ENCODE assay signal across 1 cellular context in the genomic region with DNA sequence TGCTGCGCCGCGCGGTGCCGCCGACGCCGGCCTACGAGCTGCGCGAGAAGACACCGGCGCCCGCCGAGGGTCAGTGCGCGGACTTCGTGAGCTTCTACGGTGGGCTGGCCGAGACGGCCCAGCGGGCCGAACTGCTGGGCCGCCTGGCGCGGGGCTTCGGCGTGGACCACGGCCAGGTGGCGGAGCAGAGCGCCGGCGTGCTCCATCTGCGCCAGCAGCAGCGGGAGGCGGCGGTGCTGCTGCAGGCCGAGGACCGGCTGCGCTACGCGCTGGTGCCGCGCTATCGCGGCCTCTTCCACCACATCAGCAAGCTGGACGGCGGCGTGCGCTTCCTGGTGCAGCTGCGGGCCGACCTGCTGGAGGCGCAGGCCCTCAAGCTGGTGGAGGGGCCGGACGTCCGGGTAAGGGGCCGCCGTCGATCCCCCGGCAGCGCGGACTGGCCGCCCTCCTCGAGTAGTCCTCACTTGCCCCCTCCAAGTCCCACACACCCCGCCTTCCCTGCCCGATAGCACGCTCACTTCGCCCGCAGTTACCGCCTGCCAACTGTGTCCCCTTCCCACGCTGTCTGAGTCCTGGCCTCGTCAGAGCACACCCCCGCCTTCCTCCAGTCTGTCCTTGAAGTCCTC.
TF ChIP-seq lines count a peak whose summit lies in the region.

No MANE protein-coding gene starts in this region.

TF ChIP-seq in K562, 482 proteins besides CTCF, POLR2A, EP300 and RAD21 (continued from another document):
- TF ChIP-seq, protein P1, sequence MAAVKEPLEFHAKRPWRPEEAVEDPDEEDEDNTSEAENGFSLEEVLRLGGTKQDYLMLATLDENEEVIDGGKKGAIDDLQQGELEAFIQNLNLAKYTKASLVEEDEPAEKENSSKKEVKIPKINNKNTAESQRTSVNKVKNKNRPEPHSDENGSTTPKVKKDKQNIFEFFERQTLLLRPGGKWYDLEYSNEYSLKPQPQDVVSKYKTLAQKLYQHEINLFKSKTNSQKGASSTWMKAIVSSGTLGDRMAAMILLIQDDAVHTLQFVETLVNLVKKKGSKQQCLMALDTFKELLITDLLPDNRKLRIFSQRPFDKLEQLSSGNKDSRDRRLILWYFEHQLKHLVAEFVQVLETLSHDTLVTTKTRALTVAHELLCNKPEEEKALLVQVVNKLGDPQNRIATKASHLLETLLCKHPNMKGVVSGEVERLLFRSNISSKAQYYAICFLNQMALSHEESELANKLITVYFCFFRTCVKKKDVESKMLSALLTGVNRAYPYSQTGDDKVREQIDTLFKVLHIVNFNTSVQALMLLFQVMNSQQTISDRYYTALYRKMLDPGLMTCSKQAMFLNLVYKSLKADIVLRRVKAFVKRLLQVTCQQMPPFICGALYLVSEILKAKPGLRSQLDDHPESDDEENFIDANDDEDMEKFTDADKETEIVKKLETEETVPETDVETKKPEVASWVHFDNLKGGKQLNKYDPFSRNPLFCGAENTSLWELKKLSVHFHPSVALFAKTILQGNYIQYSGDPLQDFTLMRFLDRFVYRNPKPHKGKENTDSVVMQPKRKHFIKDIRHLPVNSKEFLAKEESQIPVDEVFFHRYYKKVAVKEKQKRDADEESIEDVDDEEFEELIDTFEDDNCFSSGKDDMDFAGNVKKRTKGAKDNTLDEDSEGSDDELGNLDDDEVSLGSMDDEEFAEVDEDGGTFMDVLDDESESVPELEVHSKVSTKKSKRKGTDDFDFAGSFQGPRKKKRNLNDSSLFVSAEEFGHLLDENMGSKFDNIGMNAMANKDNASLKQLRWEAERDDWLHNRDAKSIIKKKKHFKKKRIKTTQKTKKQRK (IDR thresholded peaks at IDR 0.05; ENCODE audit: borderline replicate concordance, low read depth, low read length): no peak
- TF ChIP-seq, protein P2, sequence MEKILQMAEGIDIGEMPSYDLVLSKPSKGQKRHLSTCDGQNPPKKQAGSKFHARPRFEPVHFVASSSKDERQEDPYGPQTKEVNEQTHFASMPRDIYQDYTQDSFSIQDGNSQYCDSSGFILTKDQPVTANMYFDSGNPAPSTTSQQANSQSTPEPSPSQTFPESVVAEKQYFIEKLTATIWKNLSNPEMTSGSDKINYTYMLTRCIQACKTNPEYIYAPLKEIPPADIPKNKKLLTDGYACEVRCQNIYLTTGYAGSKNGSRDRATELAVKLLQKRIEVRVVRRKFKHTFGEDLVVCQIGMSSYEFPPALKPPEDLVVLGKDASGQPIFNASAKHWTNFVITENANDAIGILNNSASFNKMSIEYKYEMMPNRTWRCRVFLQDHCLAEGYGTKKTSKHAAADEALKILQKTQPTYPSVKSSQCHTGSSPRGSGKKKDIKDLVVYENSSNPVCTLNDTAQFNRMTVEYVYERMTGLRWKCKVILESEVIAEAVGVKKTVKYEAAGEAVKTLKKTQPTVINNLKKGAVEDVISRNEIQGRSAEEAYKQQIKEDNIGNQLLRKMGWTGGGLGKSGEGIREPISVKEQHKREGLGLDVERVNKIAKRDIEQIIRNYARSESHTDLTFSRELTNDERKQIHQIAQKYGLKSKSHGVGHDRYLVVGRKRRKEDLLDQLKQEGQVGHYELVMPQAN (IDR thresholded peaks at IDR 0.05; ENCODE audit: borderline replicate concordance): no peak
- no peak for TF ChIP-seq HNRNPH1 (optimal IDR thresholded peaks at IDR 0.05; ENCODE audit: low read depth, low read length)
- TF ChIP-seq, protein P3, sequence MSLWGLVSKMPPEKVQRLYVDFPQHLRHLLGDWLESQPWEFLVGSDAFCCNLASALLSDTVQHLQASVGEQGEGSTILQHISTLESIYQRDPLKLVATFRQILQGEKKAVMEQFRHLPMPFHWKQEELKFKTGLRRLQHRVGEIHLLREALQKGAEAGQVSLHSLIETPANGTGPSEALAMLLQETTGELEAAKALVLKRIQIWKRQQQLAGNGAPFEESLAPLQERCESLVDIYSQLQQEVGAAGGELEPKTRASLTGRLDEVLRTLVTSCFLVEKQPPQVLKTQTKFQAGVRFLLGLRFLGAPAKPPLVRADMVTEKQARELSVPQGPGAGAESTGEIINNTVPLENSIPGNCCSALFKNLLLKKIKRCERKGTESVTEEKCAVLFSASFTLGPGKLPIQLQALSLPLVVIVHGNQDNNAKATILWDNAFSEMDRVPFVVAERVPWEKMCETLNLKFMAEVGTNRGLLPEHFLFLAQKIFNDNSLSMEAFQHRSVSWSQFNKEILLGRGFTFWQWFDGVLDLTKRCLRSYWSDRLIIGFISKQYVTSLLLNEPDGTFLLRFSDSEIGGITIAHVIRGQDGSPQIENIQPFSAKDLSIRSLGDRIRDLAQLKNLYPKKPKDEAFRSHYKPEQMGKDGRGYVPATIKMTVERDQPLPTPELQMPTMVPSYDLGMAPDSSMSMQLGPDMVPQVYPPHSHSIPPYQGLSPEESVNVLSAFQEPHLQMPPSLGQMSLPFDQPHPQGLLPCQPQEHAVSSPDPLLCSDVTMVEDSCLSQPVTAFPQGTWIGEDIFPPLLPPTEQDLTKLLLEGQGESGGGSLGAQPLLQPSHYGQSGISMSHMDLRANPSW (CRISPR knock-in tag; IDR thresholded peaks at IDR 0.05): no peak
- TF ChIP-seq L3MBTL2 (IDR thresholded peaks at IDR 0.05): peak; percentile 89
- no peak for TF ChIP-seq SMARCC2 (IDR thresholded peaks at IDR 0.05; ENCODE audit: low read depth)
- TF ChIP-seq ARID1B (IDR thresholded peaks at IDR 0.05): no peak
- TF ChIP-seq, protein P4, sequence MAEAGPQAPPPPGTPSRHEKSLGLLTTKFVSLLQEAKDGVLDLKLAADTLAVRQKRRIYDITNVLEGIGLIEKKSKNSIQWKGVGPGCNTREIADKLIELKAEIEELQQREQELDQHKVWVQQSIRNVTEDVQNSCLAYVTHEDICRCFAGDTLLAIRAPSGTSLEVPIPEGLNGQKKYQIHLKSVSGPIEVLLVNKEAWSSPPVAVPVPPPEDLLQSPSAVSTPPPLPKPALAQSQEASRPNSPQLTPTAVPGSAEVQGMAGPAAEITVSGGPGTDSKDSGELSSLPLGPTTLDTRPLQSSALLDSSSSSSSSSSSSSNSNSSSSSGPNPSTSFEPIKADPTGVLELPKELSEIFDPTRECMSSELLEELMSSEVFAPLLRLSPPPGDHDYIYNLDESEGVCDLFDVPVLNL (CRISPR knock-in tag; IDR thresholded peaks at IDR 0.05; ENCODE audit: low read depth): no peak
- no peak for TF ChIP-seq SUPT5H (IDR thresholded peaks at IDR 0.05)
- TF ChIP-seq SP2 (IDR thresholded peaks at IDR 0.05; ENCODE audit: extremely low read depth, low read depth, low read length, poor library complexity, severe bottlenecking): no peak
- TF ChIP-seq MAZ (CRISPR knock-in tag; conservative IDR thresholded peaks at IDR 0.05 in 1 of 2, IDR thresholded peaks at IDR 0.05 in 1 of 2): 0 out of 4 replicates have a peak, but pooled peaks of 1 of the 2 experiments have one; percentile 32
- peak; percentile 84 for TF ChIP-seq SAP30 (IDR thresholded peaks at IDR 0.05; ENCODE audit: borderline replicate concordance, insufficient read depth, low read depth, low read length, poor library complexity, severe bottlenecking)
- no peak for TF ChIP-seq POLR2B (IDR thresholded peaks at IDR 0.05; ENCODE audit: low read depth, partially characterized antibody)
- peak; percentile 58 for TF ChIP-seq PCBP1 (IDR thresholded peaks at IDR 0.05; ENCODE audit: low read depth, low read length, poor library complexity, severe bottlenecking)
- TF ChIP-seq MAFK (IDR thresholded peaks at IDR 0.05; ENCODE audit: low read length): no peak
- no peak for TF ChIP-seq HNRNPUL1 (IDR thresholded peaks at IDR 0.05; ENCODE audit: low read length)
- TF ChIP-seq, protein P5, sequence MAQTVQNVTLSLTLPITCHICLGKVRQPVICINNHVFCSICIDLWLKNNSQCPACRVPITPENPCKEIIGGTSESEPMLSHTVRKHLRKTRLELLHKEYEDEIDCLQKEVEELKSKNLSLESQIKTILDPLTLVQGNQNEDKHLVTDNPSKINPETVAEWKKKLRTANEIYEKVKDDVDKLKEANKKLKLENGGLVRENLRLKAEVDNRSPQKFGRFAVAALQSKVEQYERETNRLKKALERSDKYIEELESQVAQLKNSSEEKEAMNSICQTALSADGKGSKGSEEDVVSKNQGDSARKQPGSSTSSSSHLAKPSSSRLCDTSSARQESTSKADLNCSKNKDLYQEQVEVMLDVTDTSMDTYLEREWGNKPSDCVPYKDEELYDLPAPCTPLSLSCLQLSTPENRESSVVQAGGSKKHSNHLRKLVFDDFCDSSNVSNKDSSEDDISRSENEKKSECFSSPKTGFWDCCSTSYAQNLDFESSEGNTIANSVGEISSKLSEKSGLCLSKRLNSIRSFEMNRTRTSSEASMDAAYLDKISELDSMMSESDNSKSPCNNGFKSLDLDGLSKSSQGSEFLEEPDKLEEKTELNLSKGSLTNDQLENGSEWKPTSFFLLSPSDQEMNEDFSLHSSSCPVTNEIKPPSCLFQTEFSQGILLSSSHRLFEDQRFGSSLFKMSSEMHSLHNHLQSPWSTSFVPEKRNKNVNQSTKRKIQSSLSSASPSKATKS (CRISPR knock-in tag; IDR thresholded peaks at IDR 0.05): no peak
- TF ChIP-seq, protein P6, sequence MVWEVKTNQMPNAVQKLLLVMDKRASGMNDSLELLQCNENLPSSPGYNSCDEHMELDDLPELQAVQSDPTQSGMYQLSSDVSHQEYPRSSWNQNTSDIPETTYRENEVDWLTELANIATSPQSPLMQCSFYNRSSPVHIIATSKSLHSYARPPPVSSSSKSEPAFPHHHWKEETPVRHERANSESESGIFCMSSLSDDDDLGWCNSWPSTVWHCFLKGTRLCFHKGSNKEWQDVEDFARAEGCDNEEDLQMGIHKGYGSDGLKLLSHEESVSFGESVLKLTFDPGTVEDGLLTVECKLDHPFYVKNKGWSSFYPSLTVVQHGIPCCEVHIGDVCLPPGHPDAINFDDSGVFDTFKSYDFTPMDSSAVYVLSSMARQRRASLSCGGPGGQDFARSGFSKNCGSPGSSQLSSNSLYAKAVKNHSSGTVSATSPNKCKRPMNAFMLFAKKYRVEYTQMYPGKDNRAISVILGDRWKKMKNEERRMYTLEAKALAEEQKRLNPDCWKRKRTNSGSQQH (CRISPR knock-in tag; IDR thresholded peaks at IDR 0.05): no peak
- TF ChIP-seq, protein P7, sequence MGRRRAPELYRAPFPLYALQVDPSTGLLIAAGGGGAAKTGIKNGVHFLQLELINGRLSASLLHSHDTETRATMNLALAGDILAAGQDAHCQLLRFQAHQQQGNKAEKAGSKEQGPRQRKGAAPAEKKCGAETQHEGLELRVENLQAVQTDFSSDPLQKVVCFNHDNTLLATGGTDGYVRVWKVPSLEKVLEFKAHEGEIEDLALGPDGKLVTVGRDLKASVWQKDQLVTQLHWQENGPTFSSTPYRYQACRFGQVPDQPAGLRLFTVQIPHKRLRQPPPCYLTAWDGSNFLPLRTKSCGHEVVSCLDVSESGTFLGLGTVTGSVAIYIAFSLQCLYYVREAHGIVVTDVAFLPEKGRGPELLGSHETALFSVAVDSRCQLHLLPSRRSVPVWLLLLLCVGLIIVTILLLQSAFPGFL (CRISPR knock-in tag; IDR thresholded peaks at IDR 0.05): no peak
- TF ChIP-seq, protein P8, sequence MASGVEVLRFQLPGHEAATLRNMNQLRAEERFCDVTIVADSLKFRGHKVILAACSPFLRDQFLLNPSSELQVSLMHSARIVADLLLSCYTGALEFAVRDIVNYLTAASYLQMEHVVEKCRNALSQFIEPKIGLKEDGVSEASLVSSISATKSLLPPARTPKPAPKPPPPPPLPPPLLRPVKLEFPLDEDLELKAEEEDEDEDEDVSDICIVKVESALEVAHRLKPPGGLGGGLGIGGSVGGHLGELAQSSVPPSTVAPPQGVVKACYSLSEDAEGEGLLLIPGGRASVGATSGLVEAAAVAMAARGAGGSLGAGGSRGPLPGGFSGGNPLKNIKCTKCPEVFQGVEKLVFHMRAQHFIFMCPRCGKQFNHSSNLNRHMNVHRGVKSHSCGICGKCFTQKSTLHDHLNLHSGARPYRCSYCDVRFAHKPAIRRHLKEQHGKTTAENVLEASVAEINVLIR (CRISPR knock-in tag; IDR thresholded peaks at IDR 0.05): no peak
- TF ChIP-seq, protein P9, sequence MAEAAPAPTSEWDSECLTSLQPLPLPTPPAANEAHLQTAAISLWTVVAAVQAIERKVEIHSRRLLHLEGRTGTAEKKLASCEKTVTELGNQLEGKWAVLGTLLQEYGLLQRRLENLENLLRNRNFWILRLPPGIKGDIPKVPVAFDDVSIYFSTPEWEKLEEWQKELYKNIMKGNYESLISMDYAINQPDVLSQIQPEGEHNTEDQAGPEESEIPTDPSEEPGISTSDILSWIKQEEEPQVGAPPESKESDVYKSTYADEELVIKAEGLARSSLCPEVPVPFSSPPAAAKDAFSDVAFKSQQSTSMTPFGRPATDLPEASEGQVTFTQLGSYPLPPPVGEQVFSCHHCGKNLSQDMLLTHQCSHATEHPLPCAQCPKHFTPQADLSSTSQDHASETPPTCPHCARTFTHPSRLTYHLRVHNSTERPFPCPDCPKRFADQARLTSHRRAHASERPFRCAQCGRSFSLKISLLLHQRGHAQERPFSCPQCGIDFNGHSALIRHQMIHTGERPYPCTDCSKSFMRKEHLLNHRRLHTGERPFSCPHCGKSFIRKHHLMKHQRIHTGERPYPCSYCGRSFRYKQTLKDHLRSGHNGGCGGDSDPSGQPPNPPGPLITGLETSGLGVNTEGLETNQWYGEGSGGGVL (CRISPR knock-in tag; IDR thresholded peaks at IDR 0.05): no peak
- TF ChIP-seq SIX5 (IDR thresholded peaks at IDR 0.05; ENCODE audit: borderline replicate concordance in 1 of 2, insufficient read depth in 1 of 2, low read depth in 1 of 2, low read length in 2 of 2): no peak
- TF ChIP-seq, protein P10, sequence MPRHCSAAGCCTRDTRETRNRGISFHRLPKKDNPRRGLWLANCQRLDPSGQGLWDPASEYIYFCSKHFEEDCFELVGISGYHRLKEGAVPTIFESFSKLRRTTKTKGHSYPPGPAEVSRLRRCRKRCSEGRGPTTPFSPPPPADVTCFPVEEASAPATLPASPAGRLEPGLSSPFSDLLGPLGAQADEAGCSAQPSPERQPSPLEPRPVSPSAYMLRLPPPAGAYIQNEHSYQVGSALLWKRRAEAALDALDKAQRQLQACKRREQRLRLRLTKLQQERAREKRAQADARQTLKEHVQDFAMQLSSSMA (CRISPR knock-in tag; IDR thresholded peaks at IDR 0.05): no peak
- TF ChIP-seq TEAD4 (IDR thresholded peaks at IDR 0.05; ENCODE audit: low read length): no peak
- TF ChIP-seq TEAD4 (CRISPR knock-in tag; IDR thresholded peaks at IDR 0.05; ENCODE audit: borderline replicate concordance): no peak
- TF ChIP-seq SIRT6 (IDR thresholded peaks at IDR 0.05; ENCODE audit: low read depth, low read length): no peak
- no peak for TF ChIP-seq RBM34 (IDR thresholded peaks at IDR 0.05; ENCODE audit: borderline replicate concordance, insufficient read depth, low read length)
- no peak for TF ChIP-seq NFYB (IDR thresholded peaks at IDR 0.05; ENCODE audit: extremely low read depth, insufficient read length)
- TF ChIP-seq CBX1 (IDR thresholded peaks at IDR 0.05; ENCODE audit: low read depth): no peak
- no peak for TF ChIP-seq JUNB (CRISPR knock-in tag; conservative IDR thresholded peaks at IDR 0.05)
- TF ChIP-seq ZNF77 (CRISPR knock-in tag; IDR thresholded peaks at IDR 0.05): no peak
- TF ChIP-seq ETV5 (CRISPR knock-in tag; IDR thresholded peaks at IDR 0.05; ENCODE audit: low read depth): peak; percentile 56; the same call in 1 of the 2 replicates
